In the genomic region with DNA sequence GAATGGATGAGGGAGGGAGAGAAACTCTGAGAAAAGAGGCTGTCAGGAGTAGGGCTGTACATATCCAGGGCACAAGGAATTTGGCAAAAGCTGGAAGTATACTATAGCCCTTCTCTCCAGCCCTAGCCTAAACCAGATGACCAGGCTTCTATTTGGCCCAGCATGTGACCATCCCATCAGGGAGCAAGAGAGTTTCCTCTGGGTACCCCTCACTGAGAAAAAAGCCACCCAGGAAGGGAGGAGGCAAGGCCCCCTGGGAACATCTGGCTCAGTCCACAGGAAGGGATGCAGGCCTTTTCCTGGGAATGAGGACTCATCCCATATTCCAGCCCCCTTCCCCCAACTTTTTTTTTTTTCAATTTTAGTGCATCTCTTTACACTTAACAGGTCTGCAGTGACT, we compare ENCODE assay signal across 13 cellular contexts. TPM values are rescaled to one million over a fixed set of nuclear protein-coding genes. Genes with fewer than 3 reads are reported as not detected.
DNase-seq lines count a peak whose midpoint lies in the region; ATAC-seq and TF ChIP-seq lines count a peak whose summit lies in the region.
"Had no signal": no experiment of that assay in that cellular context is flagged by ENCODE, and none has a peak within 500 bp of the region (broad histone marks: within the 10 kb centered on the region; RNA-seq: fewer than 3 reads in every experiment).

No MANE protein-coding gene starts in this region.

- H3K36me3 Mint-ChIP-seq in activated T-cell treated with anti-CD3 and anti-CD28 coated beads, Interleukin-2, amount 50 U/mL, for 24 hours (ENCODE audit: low read depth) = peaks cover 94% of the 10 kb centered on the region

- ATAC-seq in Panc1 (peak; percentile 2), aorta (ENCODE audit: low FRiP score) (no peak)

- BruUV-seq in Panc1 (replicated peaks; lab: Mats Ljungman, UMichigan) = no TSS peak

- no peak for TF ChIP-seq POLR2A in stomach (IDR thresholded peaks at IDR 0.05)

- in situ Hi-C loops in Panc1 (cut with HindIII; ENCODE audit: low pct_unique_long_range_greater_than_20kb, low sequenced_read_pairs) = no loop called here

- H3K27ac Mint-ChIP-seq in activated T-cell treated with anti-CD3 and anti-CD28 coated beads, Interleukin-2, amount 50 U/mL, for 24 hours = peak overlapping the region; percentile 98

- peaks cover 9% of the 10 kb centered on the region for H3K9me3 Mint-ChIP-seq in activated T-cell treated with anti-CD3 and anti-CD28 coated beads, Interleukin-2, amount 50 U/mL, for 24 hours

- no peaks in the 10 kb centered on the region for H3K27me3 Mint-ChIP-seq in activated T-cell treated with anti-CD3 and anti-CD28 coated beads, Interleukin-2, amount 50 U/mL, for 24 hours

- intact Hi-C loops in Panc1 (cut with micrococcal nuclease; ENCODE audit: unreplicated experiment) (no loop called here), stomach (cut with DNase I; ENCODE audit: low total_unique reads) (no loop called here), aorta (cut with DNase I) (no loop called here)

- peaks cover 99% of the 10 kb centered on the region for H3K4me1 ChIP-seq in Panc1 (ENCODE audit: control insufficient read depth, insufficient read depth, low read length)
- peaks cover 79% of the 10 kb centered on the region for H3K4me1 ChIP-seq in effector memory CD4-positive, alpha-beta T cell (ENCODE audit: control insufficient read depth, insufficient read depth, low read length, poor library complexity, severe bottlenecking)
- H3K4me1 ChIP-seq in stomach = peaks cover 41 to 95% (median 63%) of the 10 kb centered on the region in 4 donors
- peaks cover 5 to 21% of the 10 kb centered on the region in 2 donors for H3K4me1 ChIP-seq in aorta (ENCODE audit: control insufficient read depth in 1 of 2, insufficient read depth in 2 of 2, low read length in 2 of 2)

- no peaks in the 10 kb centered on the region for H3K9me3 ChIP-seq in Panc1 (ENCODE audit: control insufficient read depth, insufficient read depth, low read depth, low read length)
- H3K9me3 ChIP-seq in effector memory CD4-positive, alpha-beta T cell (ENCODE audit: control insufficient read depth, low read length) = no peaks in the 10 kb centered on the region
- no peaks in the 10 kb centered on the region for H3K9me3 ChIP-seq in stomach
- no peaks in the 10 kb centered on the region for H3K9me3 ChIP-seq in aorta (ENCODE audit: control insufficient read depth, low read length)
- H3K9me3 ChIP-seq: sigmoid colon had no signal

- POLR2A ChIA-PET in Panc1 (lab: Charles Lee) = interaction anchor here (0.6 to 1.1 kb wide), 4 partner anchors 9 to 294 kb away, joined by 3 to 8 read pairs (median 3); no protein-coding TSS in a partner anchor

- H3K27me3 ChIP-seq in Panc1 (ENCODE audit: control insufficient read depth, insufficient read depth, low read length) = no peaks in the 10 kb centered on the region
- H3K27me3 ChIP-seq in effector memory CD4-positive, alpha-beta T cell (replicated peaks; ENCODE audit: control insufficient read depth, insufficient read depth, low read length, poor library complexity, severe bottlenecking) = no peaks in the 10 kb centered on the region
- H3K27me3 ChIP-seq in stomach = no peaks in the 10 kb centered on the region
- no peaks in the 10 kb centered on the region for H3K27me3 ChIP-seq in aorta (ENCODE audit: control insufficient read depth in 1 of 2, insufficient read depth in 2 of 2, low read length in 1 of 2)
- H3K27me3 ChIP-seq: sigmoid colon had no signal

- H3K4me3 ChIP-seq in Panc1 (ENCODE audit: low read depth in 2 of 2, low read length in 2 of 2) = peak overlapping the region in 1 of 2 experiments; percentile 0; a peak in 1 of 4 replicates
- no peak overlapping the region for H3K4me3 ChIP-seq in effector memory CD4-positive, alpha-beta T cell (ENCODE audit: insufficient read depth, low read depth, low read length, poor library complexity, severe bottlenecking)
- no peak overlapping the region for H3K4me3 ChIP-seq in stomach
- H3K4me3 ChIP-seq in aorta (ENCODE audit: low read length in 2 of 2) = no peak overlapping the region
- H3K4me3 ChIP-seq: coronary artery, left ventricle myocardium inferior, sigmoid colon had no signal

- peak overlapping the region; percentile 97 for H3K27ac ChIP-seq in Panc1 (ENCODE audit: low read length)
- peak overlapping the region; percentile 85 for H3K27ac ChIP-seq in effector memory CD4-positive, alpha-beta T cell (ENCODE audit: insufficient read depth, low read length, poor library complexity, severe bottlenecking)
- peak overlapping the region in 3 of 5 donors; percentile 25 to 95 (median 94) for H3K27ac ChIP-seq in stomach
- peak overlapping the region in 1 of 2 donors; percentile 66 for H3K27ac ChIP-seq in aorta (ENCODE audit: low read depth in 1 of 2, low read length in 2 of 2)
- H3K27ac ChIP-seq: coronary artery, left ventricle myocardium inferior had no signal

- CTCF ChIA-PET in Panc1 (lab: Charles Lee) = interaction anchor here (0.7 kb wide), 1 partner anchor 138 kb away, joined by 3 read pairs; no protein-coding TSS in a partner anchor

- no peak for TF ChIP-seq CTCF in Panc1 (IDR thresholded peaks at IDR 0.05)
- TF ChIP-seq CTCF in stomach (IDR thresholded peaks at IDR 0.05) = no peak

- peaks cover 96% of the 10 kb centered on the region for H3K4me1 Mint-ChIP-seq in activated T-cell treated with anti-CD3 and anti-CD28 coated beads, Interleukin-2, amount 50 U/mL, for 24 hours (ENCODE audit: low read depth)

- DNase-seq in activated T-cell treated with anti-CD3 and anti-CD28 coated beads, Interleukin-2, amount 50 U/mL, for 24 hours = no peak
- no peak for DNase-seq in activated T-cell treated with anti-CD3 and anti-CD28 coated beads, Interleukin-2, amount 50 U/mL, for 1 hour
- DNase-seq in Panc1 (ENCODE audit: low read depth, low spot score) (no peak), stomach (no peak), kidney glomerular epithelial cell (lab: John Stamatoyannopoulos, UW) (no peak), aorta (no peak)
- no peak for DNase-seq in effector memory CD4-positive, alpha-beta T cell
- no peak for DNase-seq in activated CD8-positive, alpha-beta memory T cell treated with anti-CD3 and anti-CD28 coated beads, Interleukin-2, amount 50 U/mL, for 4 hours
- DNase-seq: activated CD4-positive, alpha-beta T cell treated with anti-CD3 and anti-CD28 coated beads for 1 hour; left ventricle myocardium inferior; NCI-H1092; sigmoid colon had no signal

- H3K36me3 ChIP-seq in Panc1 (ENCODE audit: control insufficient read depth, insufficient read depth, low read length) (peaks cover 22% of the 10 kb centered on the region), stomach (peaks cover 0 to 10% (median 0%) of the 10 kb centered on the region in 4 donors), aorta (ENCODE audit: control insufficient read depth in 1 of 2, insufficient read depth in 2 of 2, low read length in 1 of 2) (no peaks in the 10 kb centered on the region)
- peaks cover 33% of the 10 kb centered on the region for H3K36me3 ChIP-seq in effector memory CD4-positive, alpha-beta T cell (ENCODE audit: control insufficient read depth, insufficient read depth, low read length)
- H3K36me3 ChIP-seq: left ventricle myocardium inferior, sigmoid colon had no signal

- peak overlapping the region; percentile 83 for H3K4me3 Mint-ChIP-seq in activated T-cell treated with anti-CD3 and anti-CD28 coated beads, Interleukin-2, amount 50 U/mL, for 24 hours

- TF ChIP-seq EP300 in stomach (IDR thresholded peaks at IDR 0.05) = no peak

RNA-seq across cellular contexts. Expression of a gene that starts 8.3 kb away (rescaled TPM):
- total RNA-seq in Panc1 (2021; ENCODE audit: unreplicated experiment) (1,819 TPM), stomach (100 to 1,000 TPM in 3 of 5 donors, 10 to 100 TPM in 2; 47.5 to 229 (median 176) TPM), aorta (100 to 1,000 TPM; 321 to 462 TPM)
- polyA plus RNA-seq in Panc1 (2012; ENCODE audit: insufficient read length) = 1,270 TPM
- polyA plus RNA-seq in stomach (100 to 1,000 TPM in 1 of 3 donors, 10 to 100 TPM in 2; 52.4 to 125 (median 65.5) TPM), aorta (100 to 1,000 TPM in 1 of 2 donors, 10 to 100 TPM in 1; 70.0 to 113 TPM)
